2 cellular contexts compared by ENCODE assay signal in genomic region chr14:49659526-49660455, GRCh38.
TF ChIP-seq lines count a peak whose summit lies in the region.

No MANE protein-coding gene starts in this region.

TF ChIP-seq in A549, 52 proteins besides CTCF, POLR2A, EP300 and RAD21:
- TF ChIP-seq ZFP36 (IDR thresholded peaks at IDR 0.05; ENCODE audit: borderline replicate concordance, partially characterized antibody) (no peak), KDM5A (IDR thresholded peaks at IDR 0.05) (no peak), CEBPB (IDR thresholded peaks at IDR 0.05) (peak in 1 of 2 experiments; percentile 76; a peak in 2 of 4 replicates), HDAC2 (IDR thresholded peaks at IDR 0.05) (no peak)

TF ChIP-seq in WTC11, 78 proteins besides CTCF, POLR2A, EP300 and RAD21:
- no peak for TF ChIP-seq JUN (CRISPR knock-in tag; IDR thresholded peaks at IDR 0.05)
- TF ChIP-seq GABPB1 (CRISPR knock-in tag; IDR thresholded peaks at IDR 0.05): 0 out of 2 replicates have a peak, but pooled peaks have one; percentile 25
- TF ChIP-seq TEAD4 (CRISPR knock-in tag; IDR thresholded peaks at IDR 0.05): no peak
